Comparison of ENCODE assay signal across 8 cellular contexts in genomic region chr9:2241875-2242741, GRCh38.
A peak's percentile ranks its signal among the peaks of the same experiment; 100 is the strongest.
DNase-seq lines count a peak whose midpoint lies in the region; ATAC-seq and TF ChIP-seq lines count a peak whose summit lies in the region.

No MANE protein-coding gene starts in this region.

- peaks cover 9% of the 10 kb centered on the region for H3K4me1 ChIP-seq in CD4-positive, CD25-positive, alpha-beta regulatory T cell (ENCODE audit: control insufficient read depth, insufficient read depth, low read length, poor library complexity, severe bottlenecking)

- DNase-seq in CD4-positive, CD25-positive, alpha-beta regulatory T cell: peak; percentile 1 to 75 (median 34)
- DNase-seq in NCI-H774 (lab: John Stamatoyannopoulos, UW): peak; percentile 93
- peak; percentile 27 to 55 (median 40) for DNase-seq in activated CD8-positive, alpha-beta memory T cell treated with anti-CD3 and anti-CD28 coated beads for 48 hours (ENCODE audit: low read depth in 2 of 3, low spot score in 2 of 3)
- DNase-seq in epithelial cell of esophagus (ENCODE audit: low read depth): peak; percentile 94
- peak; percentile 90 for DNase-seq in midbrain (lab: John Stamatoyannopoulos, UW)
- peak; percentile 41 to 44 for DNase-seq in stimulated activated CD8-positive, alpha-beta memory T cell treated with anti-CD3 and anti-CD28 coated beads, Interleukin-2, amount 100 ng/mL, for 48 hours (ENCODE audit: low read depth in 2 of 2)

- H3K9me3 ChIP-seq in CD4-positive, CD25-positive, alpha-beta regulatory T cell (ENCODE audit: control insufficient read depth in 2 of 2, low read length in 2 of 2): peaks cover 5 to 6% of the 10 kb centered on the region in 2 experiments

- no peak for TF ChIP-seq CTCF in epithelial cell of esophagus (IDR thresholded peaks at IDR 0.05; ENCODE audit: insufficient read depth, low read depth, low read length, missing control alignments)

- H3K4me3 ChIP-seq in CD4-positive, CD25-positive, alpha-beta regulatory T cell (ENCODE audit: low read depth, low read length): peak overlapping the region; percentile 52
- H3K4me3 ChIP-seq in epithelial cell of esophagus (ENCODE audit: low read length): peak overlapping the region; percentile 58

- peaks cover 5 to 19% (median 14%) of the 10 kb centered on the region in 4 donors for H3K4me1 Mint-ChIP-seq in CD4-positive, CD25-positive, alpha-beta regulatory T cell

- no peak overlapping the region for H3K27ac ChIP-seq in CD4-positive, CD25-positive, alpha-beta regulatory T cell (ENCODE audit: insufficient read depth, low read length, poor library complexity, severe bottlenecking)

- no peaks in the 10 kb centered on the region for H3K36me3 ChIP-seq in CD4-positive, CD25-positive, alpha-beta regulatory T cell (ENCODE audit: control insufficient read depth, insufficient read depth, low read length)

- ATAC-seq in CD4-positive, CD25-positive, alpha-beta regulatory T cell (ENCODE audit: low read depth in 2 of 2): peak; percentile 50 to 64
- ATAC-seq in GM19455 (IDR thresholded peaks at IDR 0.05; ENCODE audit: unreplicated experiment) (peak; percentile 91), HG03565 (IDR thresholded peaks at IDR 0.05; ENCODE audit: unreplicated experiment) (peak; percentile 71)

- peaks cover 0 to 9% (median 2%) of the 10 kb centered on the region in 7 donors for H3K9me3 Mint-ChIP-seq in CD4-positive, CD25-positive, alpha-beta regulatory T cell

- peaks cover 42% of the 10 kb centered on the region for H3K27me3 Mint-ChIP-seq in CD4-positive, CD25-positive, alpha-beta regulatory T cell

- H3K27me3 ChIP-seq in CD4-positive, CD25-positive, alpha-beta regulatory T cell (ENCODE audit: control insufficient read depth, insufficient read depth, low read length): peaks cover 20% of the 10 kb centered on the region

- peak overlapping the region in 1 of 3 donors; percentile 6 for H3K27ac Mint-ChIP-seq in CD4-positive, CD25-positive, alpha-beta regulatory T cell

- peak overlapping the region; percentile 29 to 81 (median 60) for H3K4me3 Mint-ChIP-seq in CD4-positive, CD25-positive, alpha-beta regulatory T cell

- no peaks in the 10 kb centered on the region for H3K36me3 Mint-ChIP-seq in CD4-positive, CD25-positive, alpha-beta regulatory T cell

Comparison
In these comparisons a context has a peak if more than half of its experiments do, and no peak if none do; other contexts are left out.
1. DNase-seq: peak in every context shown above with its lines; median percentile 94 in epithelial cell of esophagus; 93 in NCI-H774; 90 in midbrain; 42 in stimulated activated CD8-positive, alpha-beta memory T cell treated with anti-CD3 and anti-CD28 coated beads, Interleukin-2, amount 100 ng/mL, for 48 hours; 40 in activated CD8-positive, alpha-beta memory T cell treated with anti-CD3 and anti-CD28 coated beads for 48 hours; 34 in CD4-positive, CD25-positive, alpha-beta regulatory T cell.